ENCODE assay signal across 36 cellular contexts in the genomic region with DNA sequence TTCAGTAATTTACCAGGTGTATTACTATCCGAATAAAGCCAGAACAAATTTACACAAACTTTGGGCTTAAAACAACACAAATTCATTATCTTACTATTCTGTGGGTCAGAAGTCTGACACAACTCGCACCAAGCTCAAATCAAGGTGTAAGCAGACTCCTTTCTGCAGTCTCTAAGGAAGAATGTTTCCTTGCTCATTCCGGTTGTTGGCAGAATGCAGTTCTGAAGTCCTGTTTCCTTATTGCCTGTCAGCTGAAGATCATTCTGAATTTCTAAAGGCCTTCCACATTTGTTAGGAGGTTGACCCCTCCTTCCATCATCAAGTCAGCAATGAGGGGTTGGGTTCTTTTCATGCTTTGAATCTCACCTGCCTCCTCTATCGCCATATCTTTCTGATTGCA.
"Had no signal": no experiment of that assay in that cellular context is flagged by ENCODE, and none has a peak within 500 bp of the region (broad histone marks: within the 10 kb centered on the region; RNA-seq: fewer than 3 reads in every experiment).

No MANE protein-coding gene starts in this region.

- H3K27ac ChIP-seq: KMS-11 had no signal

- H3K4me2 ChIP-seq: KMS-11 had no signal

- H3K9ac ChIP-seq: KMS-11 had no signal

- DNase-seq: Karpas-422, Kasumi-1, KBM-7, KG1, MG63, MM.1S, MV-4-11, NCI-H1048, NCI-H1092, NCI-H1092 treated with DMSO at 0.1 percent for 48 hours, NCI-H1105, NCI-H1105 treated with DMSO at 0.1 percent for 48 hours, NCI-H1417, NCI-H1417 treated with DMSO at 0.1 percent for 48 hours, NCI-H1436, NCI-H1436 treated with DMSO at 0.1 percent for 48 hours, NCI-H146, NCI-H1694, NCI-H1694 treated with DMSO at 0.1 percent for 48 hours, NCI-H187 treated with DMSO at 0.1 percent for 48 hours, NCI-H1930, NCI-H2029, NCI-H2029 treated with DMSO at 0.1 percent for 48 hours, NCI-H2081, NCI-H2081 treated with DMSO at 0.1 percent for 48 hours, NCI-H2107, NCI-H2171, NCI-H2171 treated with DMSO at 0.1 percent for 48 hours, NCI-H2227 treated with DMSO at 0.1 percent for 48 hours, NCI-H226, NCI-H345, NCI-H446, NCI-H446 treated with DMSO at 0.1 percent for 48 hours, NCI-H510A, NCI-H510A treated with DMSO at 0.1 percent for 48 hours had no signal

- H3K36me3 ChIP-seq: MG63 had no signal

- H3K4me3 ChIP-seq: MG63 had no signal

- H3K27me3 ChIP-seq: MG63 had no signal

- H3K9me3 ChIP-seq: MG63 had no signal
